In genomic region chr1:153563991-153564390, GRCh38 we compare ENCODE assay signal across 19 cellular contexts. TPM values are rescaled to one million over a fixed set of nuclear protein-coding genes. Genes with fewer than 3 reads are reported as not detected.
DNase-seq lines count a peak whose midpoint lies in the region; ATAC-seq and TF ChIP-seq lines count a peak whose summit lies in the region.
"Had no signal": no experiment of that assay in that cellular context is flagged by ENCODE, and none has a peak within 500 bp of the region (broad histone marks: within the 10 kb centered on the region; RNA-seq: fewer than 3 reads in every experiment).

No MANE protein-coding gene starts in this region.

- no peak overlapping the region for H3K27ac Mint-ChIP-seq in activated naive CD4-positive, alpha-beta T cell treated with anti-CD3 and anti-CD28 coated beads, Interleukin-2, amount 50 U/mL, for 72 hours
- H3K27ac Mint-ChIP-seq: CD8-positive, alpha-beta T cell had no signal

- TF ChIP-seq POLR2A in esophagus squamous epithelium (IDR thresholded peaks at IDR 0.05), result no peak

- no peak overlapping the region for H3K4me3 ChIP-seq in BLaER1 treated with 17β-estradiol and CSF1 and Interleukin-3, amounts not matched to agents 10 nM and 100 nM
- H3K4me3 ChIP-seq in RWPE2 (ENCODE audit: severe bottlenecking) (peak overlapping the region; percentile 54), esophagus squamous epithelium (peak overlapping the region; percentile 41 to 59 (median 53)), skin epidermis (peak overlapping the region; percentile 19 to 39 (median 32))

- peak overlapping the region in 9 of 11 experiments; percentile 76 to 95 (median 89); a peak in 15 of 22 replicates for H3K4me2 ChIP-seq in BLaER1 treated with 17β-estradiol and CSF1 and Interleukin-3, amounts not matched to agents 10 nM and 100 nM

- H3K9me3 ChIP-seq in BLaER1 treated with 17β-estradiol and CSF1 and Interleukin-3, amounts not matched to agents 10 nM and 100 nM (replicated peaks in 1 of 11), result no peaks in the 10 kb centered on the region
- H3K9me3 ChIP-seq in RWPE2 (ENCODE audit: severe bottlenecking) (no peaks in the 10 kb centered on the region), esophagus squamous epithelium (no peaks in the 10 kb centered on the region)

- 42% methylated on average over 2 of the region's 7 CpGs; no CpG with 5 or more reads in 1 of the 2 donors for WGBS in esophagus squamous epithelium, 2 donors

- intact Hi-C loops in esophagus squamous epithelium (cut with DNase I), result loop anchor here (10.0 kb wide), 1 partner anchor 49 kb away; no protein-coding TSS in a partner anchor

- H3K9me3 Mint-ChIP-seq in activated naive CD4-positive, alpha-beta T cell treated with anti-CD3 and anti-CD28 coated beads, Interleukin-2, amount 50 U/mL, for 72 hours, result no peaks in the 10 kb centered on the region
- H3K9me3 Mint-ChIP-seq: CD8-positive, alpha-beta T cell; HFFc6 had no signal

- H3K36me3 ChIP-seq in BLaER1 treated with 17β-estradiol and CSF1 and Interleukin-3, amounts not matched to agents 10 nM and 100 nM, result no peaks in the 10 kb centered on the region
- H3K36me3 ChIP-seq in RWPE2 (ENCODE audit: low read depth) (peaks cover 61% of the 10 kb centered on the region), esophagus squamous epithelium (peaks cover 6 to 29% (median 6%) of the 10 kb centered on the region in 3 donors)

- peak; percentile 31 for DNase-seq in RWPE2 (ENCODE audit: low spot score)
- no peak for DNase-seq in esophagus squamous epithelium (lab: John Stamatoyannopoulos, UW)
- no peak for DNase-seq in stimulated activated CD4-positive, alpha-beta T cell treated with anti-CD3 and anti-CD28 coated beads, Interleukin-2, amount 100 ng/mL, for 48 hours
- no peak for DNase-seq in GDM1 (lab: John Stamatoyannopoulos, UW)
- no peak for DNase-seq in activated naive CD4-positive, alpha-beta T cell treated with anti-CD3 and anti-CD28 coated beads, Interleukin-2, amount 50 U/mL, for 72 hours (ENCODE audit: low spot score in 2 of 2)
- DNase-seq: caudate nucleus; CD8-positive, alpha-beta T cell; foreskin melanocyte; HFFc6; NCI-H1417 treated with DMSO at 0.1 percent for 48 hours; NCI-H226; NK-92 treated with Interleukin-12 subunit alpha and Interleukin-12 subunit beta, amount 100 ng/mL, for 24 hours; Right ventricle myocardium superior had no signal

- no peak for TF ChIP-seq CTCF in RWPE2 (IDR thresholded peaks at IDR 0.05; ENCODE audit: poor library complexity, severe bottlenecking)
- no peak for TF ChIP-seq CTCF in esophagus squamous epithelium (IDR thresholded peaks at IDR 0.05)

- H4K20me1 ChIP-seq in BLaER1 treated with 17β-estradiol and CSF1 and Interleukin-3, amounts not matched to agents 10 nM and 100 nM, result no peaks in the 10 kb centered on the region

- H3K27ac ChIP-seq in BLaER1 treated with 17β-estradiol and CSF1 and Interleukin-3, amounts not matched to agents 10 nM and 100 nM, result peak overlapping the region in 9 of 11 experiments; percentile 13 to 98 (median 95); a peak in 14 of 22 replicates
- peak overlapping the region; percentile 100 for H3K27ac ChIP-seq in RWPE2 (ENCODE audit: poor library complexity, severe bottlenecking)
- peak overlapping the region; percentile 95 to 100 (median 99) for H3K27ac ChIP-seq in esophagus squamous epithelium
- peak overlapping the region; percentile 49 to 100 (median 98) for H3K27ac ChIP-seq in skin epidermis

- H3K9ac ChIP-seq in BLaER1 treated with 17β-estradiol and CSF1 and Interleukin-3, amounts not matched to agents 10 nM and 100 nM, result peak overlapping the region in 7 of 11 experiments; percentile 11 to 83 (median 32); a peak in 8 of 22 replicates

- H3K27me3 ChIP-seq in BLaER1 treated with 17β-estradiol and CSF1 and Interleukin-3, amounts not matched to agents 10 nM and 100 nM, result no peaks in the 10 kb centered on the region
- no peaks in the 10 kb centered on the region for H3K27me3 ChIP-seq in RWPE2 (ENCODE audit: insufficient read depth, poor library complexity, severe bottlenecking)
- no peaks in the 10 kb centered on the region for H3K27me3 ChIP-seq in esophagus squamous epithelium

- H3K36me3 Mint-ChIP-seq in activated naive CD4-positive, alpha-beta T cell treated with anti-CD3 and anti-CD28 coated beads, Interleukin-2, amount 50 U/mL, for 72 hours, result no peaks in the 10 kb centered on the region
- H3K36me3 Mint-ChIP-seq: CD8-positive, alpha-beta T cell had no signal

- ATAC-seq in RWPE2 (ENCODE audit: low read depth) (no peak), HG02763 (IDR thresholded peaks at IDR 0.05; ENCODE audit: unreplicated experiment) (no peak)
- ATAC-seq in activated naive CD4-positive, alpha-beta T cell treated with anti-CD3 and anti-CD28 coated beads, Interleukin-2, amount 50 U/mL, for 72 hours, result no peak
- ATAC-seq: CD8-positive, alpha-beta T cell had no signal

- H3K4me1 ChIP-seq in BLaER1 treated with 17β-estradiol and CSF1 and Interleukin-3, amounts not matched to agents 10 nM and 100 nM, result peaks cover 41 to 75% (median 62%) of the 10 kb centered on the region in 10 experiments
- H3K4me1 ChIP-seq in RWPE2 (ENCODE audit: insufficient read depth, poor library complexity, severe bottlenecking) (peaks cover 26% of the 10 kb centered on the region), esophagus squamous epithelium (peaks cover 37 to 76% (median 38%) of the 10 kb centered on the region in 3 donors)

RNA-seq across cellular contexts. Expression of gene S100A2, which starts 1.7 kb away (rescaled TPM):
- total RNA-seq in esophagus squamous epithelium, result 1,000 to 10,000 TPM in 3 of 4 donors, 100 to 1,000 TPM in 1; 949 to 3,544 (median 1,180) TPM
- 1 to 10 TPM; 1.0 to 7.8 TPM for total RNA-seq in activated naive CD4-positive, alpha-beta T cell treated with anti-CD3 and anti-CD28 coated beads, Interleukin-2, amount 50 U/mL, for 72 hours
- total RNA-seq: CD8-positive, alpha-beta T cell; liver had no signal

RNA-seq across cellular contexts. Expression of gene S100A3, which starts 14.9 kb away (rescaled TPM):
- total RNA-seq in esophagus squamous epithelium, result 10 to 100 TPM in 1 of 4 donors, 1 to 10 TPM in 3; 1.2 to 16.5 (median 9.2) TPM
- not detected for total RNA-seq in activated naive CD4-positive, alpha-beta T cell treated with anti-CD3 and anti-CD28 coated beads, Interleukin-2, amount 50 U/mL, for 72 hours
- total RNA-seq: CD8-positive, alpha-beta T cell; liver; T-helper 1 cell treated with Interleukin-12 subunit alpha and Interleukin-12 subunit beta and Interleukin-4 antibody, amounts not matched to agents 30 ng/mL and 1 ng/mL, for 36 hours; urinary bladder had no signal

RNA-seq across cellular contexts. Expression of gene S100A4, which starts 18.4 kb away (rescaled TPM):
- 100 to 1,000 TPM in 2 of 4 donors, 10 to 100 TPM in 2; 58.6 to 205 (median 122) TPM for total RNA-seq in esophagus squamous epithelium
- total RNA-seq in activated naive CD4-positive, alpha-beta T cell treated with anti-CD3 and anti-CD28 coated beads, Interleukin-2, amount 50 U/mL, for 72 hours, result 100 to 1,000 TPM; 186 to 368 TPM

RNA-seq across cellular contexts. Expression of gene S100A5, which starts 23.3 kb away (rescaled TPM):
- not detected for total RNA-seq in esophagus squamous epithelium
- total RNA-seq in activated naive CD4-positive, alpha-beta T cell treated with anti-CD3 and anti-CD28 coated beads, Interleukin-2, amount 50 U/mL, for 72 hours, result 1 to 10 TPM; 2.0 to 3.9 TPM
- total RNA-seq: CD8-positive, alpha-beta T cell; liver; Right ventricle myocardium superior; urinary bladder had no signal

RNA-seq across cellular contexts. Expression of gene S100A6, which starts 28.2 kb away (rescaled TPM):
- total RNA-seq in esophagus squamous epithelium, result 100 to 1,000 TPM; 270 to 943 (median 394) TPM
- 100 to 1,000 TPM; 260 to 445 TPM for total RNA-seq in activated naive CD4-positive, alpha-beta T cell treated with anti-CD3 and anti-CD28 coated beads, Interleukin-2, amount 50 U/mL, for 72 hours

Comparison
In these comparisons a context has a peak if more than half of its experiments do, and no peak if none do; other contexts are left out.
1. H3K4me3 ChIP-seq: peak in RWPE2 (single experiment), esophagus squamous epithelium (4 of 4) and skin epidermis (7 of 7); none in BLaER1 treated with 17β-estradiol and CSF1 and Interleukin-3, amounts not matched to agents 10 nM and 100 nM (0 of 10).
2. RNA of gene S100A2, which starts 1.7 kb away (total RNA-seq): 949 to 3,544 TPM in esophagus squamous epithelium; 1.0 to 7.8 TPM in activated naive CD4-positive, alpha-beta T cell treated with anti-CD3 and anti-CD28 coated beads, Interleukin-2, amount 50 U/mL, for 72 hours; every median in the first group is over 100 times any median in the second.
3. Peak in every context shown above with its lines, with median percentiles within 50 percentile points of each other: H3K27ac ChIP-seq.